1 cellular context compared by ENCODE assay signal in genomic region chr20:17202668-17203067, GRCh38.
TF ChIP-seq lines count a peak whose summit lies in the region.

No MANE protein-coding gene starts in this region.

TF ChIP-seq in H1, 55 proteins besides CTCF, POLR2A, EP300 and RAD21:
- TF ChIP-seq BRCA1 (IDR thresholded peaks at IDR 0.05; ENCODE audit: low read depth, low read length) = no peak
- TF ChIP-seq TAF1 (IDR thresholded peaks at IDR 0.05; ENCODE audit: low read depth, low read length) = 0 out of 2 replicates have a peak, but pooled peaks have one; percentile 36
- TF ChIP-seq SIN3A (conservative IDR thresholded peaks at IDR 0.05 in 1 of 2, IDR thresholded peaks at IDR 0.05 in 1 of 2; ENCODE audit: low read depth in 1 of 2, low read length in 2 of 2) = no peak
- TF ChIP-seq YY1 (IDR thresholded peaks at IDR 0.05; ENCODE audit: low read depth, low read length) = no peak
- TF ChIP-seq SP1 (IDR thresholded peaks at IDR 0.05; ENCODE audit: low read depth, low read length) = no peak
- 0 out of 2 replicates have a peak, but pooled peaks have one; percentile 33 for TF ChIP-seq TBP (IDR thresholded peaks at IDR 0.05; ENCODE audit: low read depth, low read length)
- no peak for TF ChIP-seq TAF7 (optimal IDR thresholded peaks at IDR 0.05; ENCODE audit: borderline replicate concordance, low read depth, low read length)
